20 cellular contexts compared by ENCODE assay signal in the genomic region with DNA sequence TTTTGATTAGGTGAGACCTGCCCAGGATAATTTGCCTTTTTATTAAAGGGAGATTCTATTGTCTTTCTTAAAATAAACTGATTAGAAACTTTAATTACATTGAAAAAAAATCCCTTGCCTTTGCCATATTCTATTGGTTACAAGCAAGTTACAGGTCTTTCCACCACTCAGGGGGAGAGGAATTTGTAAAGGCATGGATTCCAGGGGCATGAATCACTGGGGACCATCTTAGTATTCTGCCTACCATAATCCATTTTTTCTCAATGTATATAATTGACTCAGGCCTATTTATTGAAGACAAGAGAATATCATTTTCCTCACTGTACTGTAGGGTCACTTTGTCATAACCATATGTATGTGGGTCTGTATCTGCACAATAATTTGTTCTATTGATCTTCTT.
"Had no signal": no experiment of that assay in that cellular context is flagged by ENCODE, and none has a peak within 500 bp of the region (broad histone marks: within the 10 kb centered on the region; RNA-seq: fewer than 3 reads in every experiment).

No MANE protein-coding gene starts in this region.

- H3K36me3 ChIP-seq: esophagus squamous epithelium, heart left ventricle, neutrophil, spleen, stomach, thoracic aorta, transverse colon had no signal

- DNase-seq: dermis blood vessel endothelial cell; esophagus squamous epithelium; foreskin fibroblast; heart left ventricle; hippocampal formation; kidney glomerular epithelial cell; mucosa of descending colon; naive thymus-derived CD8-positive, alpha-beta T cell; psoas muscle; retina; spleen; stimulated activated CD4-positive, alpha-beta T cell treated with anti-CD3 and anti-CD28 coated beads, Interleukin-15, amount 100 ng/mL, for 24 hours; stimulated activated CD4-positive, alpha-beta T cell treated with anti-CD3 and anti-CD28 coated beads, Interleukin-1b, Interleukin-23, amount 100 ng/mL, for 48 hours; stimulated activated naive CD4-positive, alpha-beta T cell; stomach; substantia nigra; transverse colon had no signal

- H3K27me3 ChIP-seq: esophagus squamous epithelium, neutrophil, stomach had no signal

- H3K4me3 ChIP-seq: esophagus squamous epithelium, heart left ventricle, mucosa of descending colon, psoas muscle, spleen, stomach, thoracic aorta, transverse colon had no signal

- H3K27ac ChIP-seq: esophagus squamous epithelium, heart left ventricle, neutrophil, psoas muscle, spleen, stomach, thoracic aorta, transverse colon had no signal

- H3K4me1 ChIP-seq: esophagus squamous epithelium, heart left ventricle, psoas muscle, spleen, stomach, transverse colon had no signal

- ATAC-seq: heart left ventricle; mucosa of descending colon; naive thymus-derived CD8-positive, alpha-beta T cell; psoas muscle; sciatic nerve had no signal
